17 cellular contexts compared by ENCODE assay signal in the genomic region with DNA sequence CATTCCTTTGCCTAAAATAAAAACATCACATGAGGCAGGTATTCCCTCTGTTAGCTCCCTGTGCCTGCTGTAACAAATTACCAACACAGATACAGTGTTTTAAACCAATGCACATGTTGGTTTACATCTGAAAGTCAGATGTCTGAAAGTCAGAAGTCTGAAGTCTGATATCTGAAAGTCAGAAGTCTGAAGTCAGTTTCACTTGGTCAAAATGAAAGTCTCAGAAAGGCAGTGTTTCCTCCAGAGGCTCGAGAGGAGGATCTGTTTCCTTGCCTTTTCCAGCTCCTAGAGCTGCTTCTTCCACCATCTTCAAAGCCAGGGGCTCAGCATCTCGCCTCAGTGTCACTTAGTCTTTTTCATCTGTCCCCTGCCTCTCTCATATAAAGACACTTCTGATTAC. TPM values are rescaled to one million over a fixed set of nuclear protein-coding genes. Genes with fewer than 3 reads are reported as not detected.
DNase-seq lines count a peak whose midpoint lies in the region; ATAC-seq and TF ChIP-seq lines count a peak whose summit lies in the region.
"Had no signal": no experiment of that assay in that cellular context is flagged by ENCODE, and none has a peak within 500 bp of the region (broad histone marks: within the 10 kb centered on the region; RNA-seq: fewer than 3 reads in every experiment).

No MANE protein-coding gene starts in this region.

- intact Hi-C loops in breast epithelium (cut with DNase I; ENCODE audit: low total_unique reads), result no loop called here

- no peak overlapping the region for H3K27ac Mint-ChIP-seq in T-helper 2 cell treated with Interferon-gamma antibody and Interleukin-4, amounts not matched to agents 5 μg/mL and 100 μg/mL, for 36 hours
- no peak overlapping the region for H3K27ac Mint-ChIP-seq in stimulated activated effector memory CD8-positive, alpha-beta T cell treated with anti-CD3 and anti-CD28 coated beads, Interleukin-12 subunit alpha, Interleukin-12 subunit beta, amount 100 ng/mL, for 72 hours
- H3K27ac Mint-ChIP-seq: activated CD8-positive, alpha-beta T cell treated with anti-CD3 and anti-CD28 coated beads, Interleukin-2, amount 10 ng/mL, durations not matched to agents 7 days and 5 days; activated naive CD4-positive, alpha-beta T cell treated with anti-CD3 and anti-CD28 coated beads, Interleukin-2, amount 50 U/mL, for 24 hours; immature natural killer cell had no signal

- H3K4me3 Mint-ChIP-seq in T-helper 2 cell treated with Interferon-gamma antibody and Interleukin-4, amounts not matched to agents 5 μg/mL and 100 μg/mL, for 36 hours, result no peak overlapping the region
- no peak overlapping the region for H3K4me3 Mint-ChIP-seq in stimulated activated effector memory CD8-positive, alpha-beta T cell treated with anti-CD3 and anti-CD28 coated beads, Interleukin-12 subunit alpha, Interleukin-12 subunit beta, amount 100 ng/mL, for 72 hours
- H3K4me3 Mint-ChIP-seq: activated CD8-positive, alpha-beta T cell treated with anti-CD3 and anti-CD28 coated beads, Interleukin-2, amount 10 ng/mL, durations not matched to agents 7 days and 5 days; activated naive CD4-positive, alpha-beta T cell treated with anti-CD3 and anti-CD28 coated beads, Interleukin-2, amount 50 U/mL, for 24 hours; immature natural killer cell had no signal

- H3K9me3 Mint-ChIP-seq in T-helper 2 cell treated with Interferon-gamma antibody and Interleukin-4, amounts not matched to agents 5 μg/mL and 100 μg/mL, for 36 hours, result no peaks in the 10 kb centered on the region
- H3K9me3 Mint-ChIP-seq in stimulated activated effector memory CD8-positive, alpha-beta T cell treated with anti-CD3 and anti-CD28 coated beads, Interleukin-12 subunit alpha, Interleukin-12 subunit beta, amount 100 ng/mL, for 72 hours, result no peaks in the 10 kb centered on the region
- H3K9me3 Mint-ChIP-seq: activated naive CD4-positive, alpha-beta T cell treated with anti-CD3 and anti-CD28 coated beads, Interleukin-2, amount 50 U/mL, for 24 hours had no signal

- TF ChIP-seq CTCF in breast epithelium (IDR thresholded peaks at IDR 0.05), result no peak

- H3K36me3 Mint-ChIP-seq in T-helper 2 cell treated with Interferon-gamma antibody and Interleukin-4, amounts not matched to agents 5 μg/mL and 100 μg/mL, for 36 hours (ENCODE audit: low read depth), result no peaks in the 10 kb centered on the region
- H3K36me3 Mint-ChIP-seq in stimulated activated effector memory CD8-positive, alpha-beta T cell treated with anti-CD3 and anti-CD28 coated beads, Interleukin-12 subunit alpha, Interleukin-12 subunit beta, amount 100 ng/mL, for 72 hours, result no peaks in the 10 kb centered on the region
- H3K36me3 Mint-ChIP-seq: activated naive CD4-positive, alpha-beta T cell treated with anti-CD3 and anti-CD28 coated beads, Interleukin-2, amount 50 U/mL, for 24 hours; immature natural killer cell had no signal

- no peak for TF ChIP-seq POLR2A in breast epithelium (IDR thresholded peaks at IDR 0.05)

- H3K27me3 ChIP-seq in breast epithelium, result no peaks in the 10 kb centered on the region
- H3K27me3 ChIP-seq: right atrium auricular region had no signal

- no peak overlapping the region for H3K4me3 ChIP-seq in breast epithelium
- H3K4me3 ChIP-seq: right atrium auricular region had no signal

- H3K4me1 ChIP-seq in breast epithelium, result no peaks in the 10 kb centered on the region
- H3K4me1 ChIP-seq: right atrium auricular region had no signal

- H3K27ac ChIP-seq in breast epithelium, result no peak overlapping the region
- H3K27ac ChIP-seq: right atrium auricular region had no signal

- no peaks in the 10 kb centered on the region for H3K36me3 ChIP-seq in breast epithelium
- H3K36me3 ChIP-seq: right atrium auricular region had no signal

- H3K9me3 ChIP-seq in breast epithelium, result no peaks in the 10 kb centered on the region
- H3K9me3 ChIP-seq: right atrium auricular region had no signal

- ATAC-seq in GM18502 (IDR thresholded peaks at IDR 0.05; ENCODE audit: poor library complexity, unreplicated experiment) (peak; percentile 94), GM19467 (IDR thresholded peaks at IDR 0.05; ENCODE audit: unreplicated experiment) (peak; percentile 94), HG02884 (IDR thresholded peaks at IDR 0.05; ENCODE audit: unreplicated experiment) (peak; percentile 86), HG03469 (IDR thresholded peaks at IDR 0.05; ENCODE audit: unreplicated experiment) (peak; percentile 56)
- ATAC-seq in stimulated activated effector memory CD8-positive, alpha-beta T cell treated with anti-CD3 and anti-CD28 coated beads, Interleukin-12 subunit alpha, Interleukin-12 subunit beta, amount 100 ng/mL, for 72 hours, result no peak
- ATAC-seq: activated CD8-positive, alpha-beta T cell treated with anti-CD3 and anti-CD28 coated beads, Interleukin-2, amount 10 ng/mL, durations not matched to agents 7 days and 5 days; HepG2 had no signal

- H3K4me1 Mint-ChIP-seq in T-helper 2 cell treated with Interferon-gamma antibody and Interleukin-4, amounts not matched to agents 5 μg/mL and 100 μg/mL, for 36 hours (ENCODE audit: low read depth), result peaks cover 2% of the 10 kb centered on the region
- H3K4me1 Mint-ChIP-seq in stimulated activated effector memory CD8-positive, alpha-beta T cell treated with anti-CD3 and anti-CD28 coated beads, Interleukin-12 subunit alpha, Interleukin-12 subunit beta, amount 100 ng/mL, for 72 hours, result peaks cover 5% of the 10 kb centered on the region
- H3K4me1 Mint-ChIP-seq: activated naive CD4-positive, alpha-beta T cell treated with anti-CD3 and anti-CD28 coated beads, Interleukin-2, amount 50 U/mL, for 24 hours; immature natural killer cell had no signal

- H3K27me3 Mint-ChIP-seq in T-helper 2 cell treated with Interferon-gamma antibody and Interleukin-4, amounts not matched to agents 5 μg/mL and 100 μg/mL, for 36 hours (ENCODE audit: low read depth), result peaks cover 27% of the 10 kb centered on the region

- no peak for DNase-seq in T-helper 2 cell treated with Interferon-gamma antibody and Interleukin-4, amounts not matched to agents 5 μg/mL and 100 μg/mL, for 36 hours (ENCODE audit: low spot score)
- no peak for DNase-seq in NCI-H748 (lab: John Stamatoyannopoulos, UW; ENCODE audit: unreplicated experiment)
- no peak for DNase-seq in stimulated activated effector memory CD8-positive, alpha-beta T cell treated with anti-CD3 and anti-CD28 coated beads, Interleukin-12 subunit alpha, Interleukin-12 subunit beta, amount 100 ng/mL, for 72 hours (ENCODE audit: low spot score in 2 of 2)
- DNase-seq in breast epithelium (ENCODE audit: low spot score in 2 of 2), result no peak
- DNase-seq: activated CD8-positive, alpha-beta T cell treated with anti-CD3 and anti-CD28 coated beads, Interleukin-2, amount 10 ng/mL, durations not matched to agents 7 days and 5 days; DND-41; immature natural killer cell; NCI-H1694; substantia nigra had no signal

RNA-seq across cellular contexts. Expression of gene SST, which starts 22.0 kb away (rescaled TPM):
- total RNA-seq in breast epithelium, result not detected
- total RNA-seq: activated CD8-positive, alpha-beta T cell treated with anti-CD3 and anti-CD28 coated beads, Interleukin-2, amount 10 ng/mL, durations not matched to agents 7 days and 5 days; HepG2; right atrium auricular region; T-helper 1 cell treated with Interleukin-12 subunit alpha and Interleukin-12 subunit beta and Interleukin-4 antibody, amounts not matched to agents 30 ng/mL and 1 ng/mL, for 36 hours had no signal

RNA-seq across cellular contexts. Expression of gene RTP2, which starts 54.2 kb away (rescaled TPM):
- not detected for total RNA-seq in breast epithelium
- total RNA-seq: activated CD8-positive, alpha-beta T cell treated with anti-CD3 and anti-CD28 coated beads, Interleukin-2, amount 10 ng/mL, durations not matched to agents 7 days and 5 days; HepG2; right atrium auricular region; T-helper 1 cell treated with Interleukin-12 subunit alpha and Interleukin-12 subunit beta and Interleukin-4 antibody, amounts not matched to agents 30 ng/mL and 1 ng/mL, for 36 hours had no signal
